21 cellular contexts compared by ENCODE assay signal in genomic region chr2:165655653-165656052, GRCh38.
"Had no signal": no experiment of that assay in that cellular context is flagged by ENCODE, and none has a peak within 500 bp of the region (broad histone marks: within the 10 kb centered on the region; RNA-seq: fewer than 3 reads in every experiment).

No MANE protein-coding gene starts in this region.

- H3K4me3 ChIP-seq: ascending aorta, hepatocyte, lower lobe of right lung, smooth muscle cell, thoracic aorta, upper lobe of left lung had no signal

- H3K27ac ChIP-seq: ascending aorta, hepatocyte, lower lobe of right lung, thoracic aorta, upper lobe of left lung had no signal

- H3K4me1 ChIP-seq: lower lobe of right lung, upper lobe of left lung had no signal

- H2AFZ ChIP-seq: hepatocyte had no signal

- H3K79me2 ChIP-seq: hepatocyte had no signal

- H3K27me3 ChIP-seq: ascending aorta, hepatocyte, upper lobe of left lung had no signal

- H3K36me3 ChIP-seq: ascending aorta, lower lobe of right lung, thoracic aorta, upper lobe of left lung had no signal

- DNase-seq: activated CD4-positive, alpha-beta memory T cell treated with anti-CD3 and anti-CD28 coated beads, Interleukin-2, amount 10 ng/mL, durations not matched to agents 7 days and 5 days; activated CD4-positive, alpha-beta T cell treated with anti-CD3 and anti-CD28 coated beads for 48 hours; activated CD4-positive, CD25-positive, alpha-beta regulatory T cell; activated naive CD4-positive, alpha-beta T cell treated with anti-CD3 and anti-CD28 coated beads for 36 hours; activated naive CD8-positive, alpha-beta T cell treated with anti-CD3 and anti-CD28 coated beads, Interleukin-2, amount 50 U/mL, for 24 hours; activated T-cell treated with anti-CD3 and anti-CD28 coated beads, Interleukin-2, amount 50 U/mL, for 1 hour; cortex of kidney; erythroblast; lower lobe of right lung; occipital lobe; posterior cingulate gyrus; stimulated activated CD4-positive, alpha-beta T cell treated with anti-CD3 and anti-CD28 coated beads, Interleukin-4, amount 100 ng/mL, for 1 hour; T-cell; upper lobe of left lung had no signal

- H3K4me2 ChIP-seq: hepatocyte, smooth muscle cell had no signal

- ATAC-seq: activated naive CD8-positive, alpha-beta T cell treated with anti-CD3 and anti-CD28 coated beads, Interleukin-2, amount 50 U/mL, for 24 hours; activated T-helper 17 cell treated with anti-CD3 and anti-CD28 coated beads, Interleukin-2, amount 50 U/mL, for 72 hours; lower lobe of right lung; SK-N-SH treated with all-trans-retinoic acid at 6 μM for 48 hours; stimulated activated effector memory CD8-positive, alpha-beta T cell treated with anti-CD3 and anti-CD28 coated beads, Interleukin-12 subunit alpha, Interleukin-12 subunit beta, amount 100 ng/mL, for 72 hours; T-cell had no signal

- H3K9me3 ChIP-seq: ascending aorta, lower lobe of right lung, thoracic aorta, upper lobe of left lung had no signal
